In genomic region chr10:122822973-122823690, GRCh38 we compare ENCODE assay signal across 25 cellular contexts.
"Had no signal": no experiment of that assay in that cellular context is flagged by ENCODE, and none has a peak within 500 bp of the region (broad histone marks: within the 10 kb centered on the region; RNA-seq: fewer than 3 reads in every experiment).

No MANE protein-coding gene starts in this region.

- H3K4me1 Mint-ChIP-seq: naive B cell; naive thymus-derived CD8-positive, alpha-beta T cell; neural crest cell; stimulated activated memory B cell treated with anti-CD40 and anti-IgM and Interleukin-4, amounts not matched to agents 10 μg/mL and 1 μg/mL and 100 μg/mL, for 72 hours had no signal

- DNase-seq: naive B cell; naive thymus-derived CD8-positive, alpha-beta T cell; nephron progenitor cell; occipital lobe; ovary; psoas muscle; right cardiac atrium; right lobe of liver; sigmoid colon; small intestine; stimulated activated CD4-positive, alpha-beta T cell treated with anti-CD3 and anti-CD28 coated beads, Interleukin-15, amount 100 ng/mL, for 24 hours; stimulated activated CD4-positive, alpha-beta T cell treated with anti-CD3 and anti-CD28 coated beads, Interleukin-2, amount 100 ng/mL, for 24 hours; stimulated activated CD4-positive, alpha-beta T cell treated with anti-CD3 and anti-CD28 coated beads, Interleukin-2, amount 100 ng/mL, for 48 hours; stimulated activated CD4-positive, alpha-beta T cell treated with anti-CD3 and anti-CD28 coated beads, Interleukin-4, amount 100 ng/mL, for 24 hours; stimulated activated naive CD4-positive, alpha-beta T cell; substantia nigra; testis; tibial artery; transverse colon had no signal

- H3K36me3 Mint-ChIP-seq: naive B cell; naive thymus-derived CD8-positive, alpha-beta T cell; natural killer cell treated with Interleukin-12 subunit alpha and Interleukin-12 subunit beta and Interleukin-15 and Interleukin-18, amount 100 ng/mL, for 72 hours; stimulated activated memory B cell treated with anti-CD40 and anti-IgM and Interleukin-4, amounts not matched to agents 10 μg/mL and 1 μg/mL and 100 μg/mL, for 72 hours; type B pancreatic cell had no signal

- H3K27ac Mint-ChIP-seq: naive B cell; naive thymus-derived CD8-positive, alpha-beta T cell; natural killer cell treated with Interleukin-12 subunit alpha and Interleukin-12 subunit beta and Interleukin-15 and Interleukin-18, amount 100 ng/mL, for 72 hours; progenitor cell of endocrine pancreas; stimulated activated memory B cell treated with anti-CD40 and anti-IgM and Interleukin-4, amounts not matched to agents 10 μg/mL and 1 μg/mL and 100 μg/mL, for 72 hours; stimulated activated naive CD8-positive, alpha-beta T cell treated with anti-CD3 and anti-CD28 coated beads, Interleukin-15, Interleukin-2, amounts not matched to agents 100 ng/mL and 50 ng/mL, for 24 hours; type B pancreatic cell had no signal

- ATAC-seq: naive thymus-derived CD8-positive, alpha-beta T cell; psoas muscle; right cardiac atrium; stimulated activated memory B cell treated with anti-CD40 and anti-IgM and Interleukin-4, amounts not matched to agents 10 μg/mL and 1 μg/mL and 100 μg/mL, for 72 hours had no signal

- H3K4me3 Mint-ChIP-seq: naive B cell; naive thymus-derived CD8-positive, alpha-beta T cell; natural killer cell treated with Interleukin-12 subunit alpha and Interleukin-12 subunit beta and Interleukin-15 and Interleukin-18, amount 100 ng/mL, for 72 hours; nephron progenitor cell; neural crest cell; stimulated activated memory B cell treated with anti-CD40 and anti-IgM and Interleukin-4, amounts not matched to agents 10 μg/mL and 1 μg/mL and 100 μg/mL, for 72 hours; stimulated activated naive CD8-positive, alpha-beta T cell treated with anti-CD3 and anti-CD28 coated beads, Interleukin-15, Interleukin-2, amounts not matched to agents 100 ng/mL and 50 ng/mL, for 24 hours; type B pancreatic cell had no signal

- H3K9me3 Mint-ChIP-seq: natural killer cell treated with Interleukin-12 subunit alpha and Interleukin-12 subunit beta and Interleukin-15 and Interleukin-18, amount 100 ng/mL, for 72 hours; nephron progenitor cell; neural crest cell; stimulated activated memory B cell treated with anti-CD40 and anti-IgM and Interleukin-4, amounts not matched to agents 10 μg/mL and 1 μg/mL and 100 μg/mL, for 72 hours; stimulated activated naive CD8-positive, alpha-beta T cell treated with anti-CD3 and anti-CD28 coated beads, Interleukin-15, Interleukin-2, amounts not matched to agents 100 ng/mL and 50 ng/mL, for 24 hours; type B pancreatic cell had no signal
